Comparison of ENCODE assay signal across 1 cellular context in the genomic region with DNA sequence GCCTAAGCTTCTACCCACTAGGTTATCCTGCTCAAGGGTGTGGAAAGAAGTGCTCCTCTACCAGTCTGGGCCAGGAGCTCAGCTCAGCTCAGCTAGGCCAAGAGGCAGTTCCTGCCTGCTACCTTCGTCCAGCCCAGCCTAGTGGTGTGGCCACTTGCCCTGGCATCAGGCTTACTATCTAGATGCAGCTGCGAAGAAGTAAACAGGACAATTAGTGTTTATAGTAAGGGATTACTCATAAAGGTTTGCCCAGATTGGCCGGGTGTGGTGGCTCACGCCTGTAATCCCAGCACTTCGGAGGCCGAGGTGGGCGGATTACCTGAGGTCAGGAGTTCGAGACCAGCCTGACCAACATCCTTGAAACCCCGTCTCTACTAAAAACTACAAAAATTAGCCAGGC.
TF ChIP-seq lines count a peak whose summit lies in the region.

No MANE protein-coding gene starts in this region.

TF ChIP-seq in SK-N-SH treated with all-trans-retinoic acid at 6 μM for 48 hours, 23 proteins besides CTCF, POLR2A, EP300 and RAD21 (continued from another document):
- TF ChIP-seq, protein P1, sequence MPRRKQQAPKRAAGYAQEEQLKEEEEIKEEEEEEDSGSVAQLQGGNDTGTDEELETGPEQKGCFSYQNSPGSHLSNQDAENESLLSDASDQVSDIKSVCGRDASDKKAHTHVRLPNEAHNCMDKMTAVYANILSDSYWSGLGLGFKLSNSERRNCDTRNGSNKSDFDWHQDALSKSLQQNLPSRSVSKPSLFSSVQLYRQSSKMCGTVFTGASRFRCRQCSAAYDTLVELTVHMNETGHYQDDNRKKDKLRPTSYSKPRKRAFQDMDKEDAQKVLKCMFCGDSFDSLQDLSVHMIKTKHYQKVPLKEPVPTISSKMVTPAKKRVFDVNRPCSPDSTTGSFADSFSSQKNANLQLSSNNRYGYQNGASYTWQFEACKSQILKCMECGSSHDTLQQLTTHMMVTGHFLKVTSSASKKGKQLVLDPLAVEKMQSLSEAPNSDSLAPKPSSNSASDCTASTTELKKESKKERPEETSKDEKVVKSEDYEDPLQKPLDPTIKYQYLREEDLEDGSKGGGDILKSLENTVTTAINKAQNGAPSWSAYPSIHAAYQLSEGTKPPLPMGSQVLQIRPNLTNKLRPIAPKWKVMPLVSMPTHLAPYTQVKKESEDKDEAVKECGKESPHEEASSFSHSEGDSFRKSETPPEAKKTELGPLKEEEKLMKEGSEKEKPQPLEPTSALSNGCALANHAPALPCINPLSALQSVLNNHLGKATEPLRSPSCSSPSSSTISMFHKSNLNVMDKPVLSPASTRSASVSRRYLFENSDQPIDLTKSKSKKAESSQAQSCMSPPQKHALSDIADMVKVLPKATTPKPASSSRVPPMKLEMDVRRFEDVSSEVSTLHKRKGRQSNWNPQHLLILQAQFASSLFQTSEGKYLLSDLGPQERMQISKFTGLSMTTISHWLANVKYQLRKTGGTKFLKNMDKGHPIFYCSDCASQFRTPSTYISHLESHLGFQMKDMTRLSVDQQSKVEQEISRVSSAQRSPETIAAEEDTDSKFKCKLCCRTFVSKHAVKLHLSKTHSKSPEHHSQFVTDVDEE (CRISPR knock-in tag; IDR thresholded peaks at IDR 0.05), result no peak
- TF ChIP-seq, protein P2, sequence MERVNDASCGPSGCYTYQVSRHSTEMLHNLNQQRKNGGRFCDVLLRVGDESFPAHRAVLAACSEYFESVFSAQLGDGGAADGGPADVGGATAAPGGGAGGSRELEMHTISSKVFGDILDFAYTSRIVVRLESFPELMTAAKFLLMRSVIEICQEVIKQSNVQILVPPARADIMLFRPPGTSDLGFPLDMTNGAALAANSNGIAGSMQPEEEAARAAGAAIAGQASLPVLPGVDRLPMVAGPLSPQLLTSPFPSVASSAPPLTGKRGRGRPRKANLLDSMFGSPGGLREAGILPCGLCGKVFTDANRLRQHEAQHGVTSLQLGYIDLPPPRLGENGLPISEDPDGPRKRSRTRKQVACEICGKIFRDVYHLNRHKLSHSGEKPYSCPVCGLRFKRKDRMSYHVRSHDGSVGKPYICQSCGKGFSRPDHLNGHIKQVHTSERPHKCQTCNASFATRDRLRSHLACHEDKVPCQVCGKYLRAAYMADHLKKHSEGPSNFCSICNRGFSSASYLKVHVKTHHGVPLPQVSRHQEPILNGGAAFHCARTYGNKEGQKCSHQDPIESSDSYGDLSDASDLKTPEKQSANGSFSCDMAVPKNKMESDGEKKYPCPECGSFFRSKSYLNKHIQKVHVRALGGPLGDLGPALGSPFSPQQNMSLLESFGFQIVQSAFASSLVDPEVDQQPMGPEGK (CRISPR knock-in tag; IDR thresholded peaks at IDR 0.05; ENCODE audit: borderline replicate concordance), result no peak
- TF ChIP-seq ARNTL (CRISPR knock-in tag; IDR thresholded peaks at IDR 0.05; ENCODE audit: borderline replicate concordance, low read depth) (no peak), GLIS3 (CRISPR knock-in tag; IDR thresholded peaks at IDR 0.05) (no peak), ESRRG (CRISPR knock-in tag; IDR thresholded peaks at IDR 0.05) (no peak), CSDC2 (CRISPR knock-in tag; IDR thresholded peaks at IDR 0.05) (no peak)
